In the genomic region with DNA sequence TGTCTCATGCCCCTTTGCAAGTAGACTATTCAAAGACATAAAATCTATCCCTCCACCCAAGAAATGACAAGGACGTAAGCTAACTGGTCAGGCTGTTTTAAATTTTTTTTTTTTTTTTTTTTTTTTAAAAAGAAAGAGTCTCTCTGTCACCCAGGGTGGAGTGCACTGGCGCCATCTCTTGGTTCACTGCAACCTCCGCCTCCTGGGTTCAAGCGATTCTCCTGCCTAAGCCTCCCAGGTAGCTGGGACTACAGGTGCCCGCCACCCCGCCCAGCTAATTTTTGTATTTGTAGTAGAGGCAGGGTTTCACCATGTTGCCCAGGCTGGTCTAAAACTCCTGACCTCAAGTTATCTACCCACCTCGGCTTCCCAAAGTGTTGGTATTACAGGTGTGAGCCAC, we compare ENCODE assay signal across 18 cellular contexts. TPM values are rescaled to one million over a fixed set of nuclear protein-coding genes. Genes with fewer than 3 reads are reported as not detected.
A peak's percentile ranks its signal among the peaks of the same experiment; 100 is the strongest.
DNase-seq lines count a peak whose midpoint lies in the region; ATAC-seq and TF ChIP-seq lines count a peak whose summit lies in the region.
"Had no signal": no experiment of that assay in that cellular context is flagged by ENCODE, and none has a peak within 500 bp of the region (broad histone marks: within the 10 kb centered on the region; RNA-seq: fewer than 3 reads in every experiment).

No MANE protein-coding gene starts in this region.

- intact Hi-C loops in activated naive CD4-positive, alpha-beta T cell treated with anti-CD3 and anti-CD28 coated beads for 36 hours (cut with micrococcal nuclease): no loop called here
- intact Hi-C loops in HCT116 (cut with micrococcal nuclease): no loop called here
- intact Hi-C loops in activated T-helper 1 cell treated with anti-CD3 and anti-CD28 coated beads, Interleukin-12 subunit alpha, Interleukin-12 subunit beta, Interleukin-2, Interleukin-4 antibody, amounts not matched to agents 30 ng/mL and 10 ng/mL and 1 ng/mL, durations not matched to agents 14 hours and 24 hours and 36 hours (cut with micrococcal nuclease): no loop called here
- intact Hi-C loops in left lung (cut with DNase I): no loop called here

- H2AFZ ChIP-seq in HCT116 (ENCODE audit: low read depth, low read length, poor library complexity, severe bottlenecking): no peak overlapping the region
- H2AFZ ChIP-seq: GM23248 had no signal

- DNase-seq in activated naive CD4-positive, alpha-beta T cell treated with anti-CD3 and anti-CD28 coated beads for 36 hours: peak; percentile 25
- no peak for DNase-seq in activated naive CD4-positive, alpha-beta T cell treated with Interleukin-2 at 50 U/mL for 16 hours
- DNase-seq in HCT116 (ENCODE audit: low read depth, low spot score) (no peak), WERI-Rb-1 (peak; percentile 39), neural crest cell (ENCODE audit: low read depth, low spot score) (no peak), left lung (no peak)
- DNase-seq in activated T-helper 1 cell treated with anti-CD3 and anti-CD28 coated beads, Interleukin-12 subunit alpha, Interleukin-12 subunit beta, Interleukin-2, Interleukin-4 antibody, amounts not matched to agents 30 ng/mL and 10 ng/mL and 1 ng/mL, durations not matched to agents 14 hours and 24 hours and 36 hours (ENCODE audit: low spot score): no peak
- DNase-seq: activated naive CD4-positive, alpha-beta T cell; EL; GM23248; left ventricle myocardium superior; naive B cell; NCI-H2029; stimulated activated CD4-positive, alpha-beta T cell treated with anti-CD3 and anti-CD28 coated beads, Interleukin-2, amount 100 ng/mL, for 48 hours; T-helper 17 cell had no signal

- peaks cover 38% of the 10 kb centered on the region for H3K4me1 Mint-ChIP-seq in activated naive CD4-positive, alpha-beta T cell treated with anti-CD3 and anti-CD28 coated beads for 36 hours (ENCODE audit: low read depth)
- H3K4me1 Mint-ChIP-seq in neural crest cell: peaks cover 36% of the 10 kb centered on the region
- H3K4me1 Mint-ChIP-seq in activated T-helper 1 cell treated with anti-CD3 and anti-CD28 coated beads, Interleukin-12 subunit alpha, Interleukin-12 subunit beta, Interleukin-2, Interleukin-4 antibody, amounts not matched to agents 30 ng/mL and 10 ng/mL and 1 ng/mL, durations not matched to agents 14 hours and 24 hours and 36 hours (ENCODE audit: low read depth): peaks cover 41% of the 10 kb centered on the region

- no peaks in the 10 kb centered on the region for H3K4me1 ChIP-seq in HCT116 (ENCODE audit: control insufficient read depth in 1 of 2, insufficient read depth in 2 of 2, low read length in 2 of 2)
- H3K4me1 ChIP-seq in left lung: peaks cover 3 to 29% of the 10 kb centered on the region in 2 donors

- peaks cover 100% of the 10 kb centered on the region for H3K79me2 ChIP-seq in HCT116 (ENCODE audit: insufficient read depth, low read length)

- POLR2A ChIA-PET in HCT116 (lab: Charles Lee): no interaction called here

- H3K4me2 ChIP-seq in HCT116 (ENCODE audit: low read length): no peak overlapping the region

- ATAC-seq in HCT116 (peak; percentile 70), left lung (no peak), GM19351 (IDR thresholded peaks at IDR 0.05; ENCODE audit: unreplicated experiment) (no peak)
- ATAC-seq: left ventricle myocardium superior; stimulated activated memory B cell treated with anti-CD40 and anti-IgM and Interleukin-4, amounts not matched to agents 10 μg/mL and 1 μg/mL and 100 μg/mL, for 72 hours; T-helper 17 cell had no signal

- CTCF ChIA-PET in activated naive CD4-positive, alpha-beta T cell treated with anti-CD3 and anti-CD28 coated beads for 36 hours (lab: Charles Lee): interaction anchor here (0.6 to 1.3 kb wide), 7 partner anchors 9 to 247 kb away, joined by 3 to 8 read pairs (median 3); no protein-coding TSS in a partner anchor
- CTCF ChIA-PET in HCT116 (lab: Charles Lee): interaction anchor here (0.7 to 1.3 kb wide), 3 partner anchors 161 to 248 kb away, joined by 3 to 5 read pairs (median 4); no protein-coding TSS in a partner anchor

- TF ChIP-seq RAD21 in HCT116 (IDR thresholded peaks at IDR 0.05; ENCODE audit: low read depth): peak; percentile 37; the same call in 1 of the 2 replicates

- TF ChIP-seq CTCF in HCT116 (IDR thresholded peaks at IDR 0.05 in 2 of 3, conservative IDR thresholded peaks at IDR 0.05 in 1 of 3; ENCODE audit: borderline replicate concordance in 1 of 3, insufficient read depth in 1 of 3, low read depth in 2 of 3, low read length in 2 of 3) (peak; percentile 7 to 46 (median 31); a peak in 3 of 6 replicates), WERI-Rb-1 (IDR thresholded peaks at IDR 0.05; ENCODE audit: low read depth, low read length) (no peak), neural crest cell (conservative IDR thresholded peaks at IDR 0.05) (peak; percentile 39), left lung (IDR thresholded peaks at IDR 0.05) (no peak)

- RAD21 ChIA-PET in HCT116 (lab: Charles Lee; ENCODE audit: low non-redundant PET in 1 of 2, low total read pairs in 2 of 2, uncharacterized antibody in 2 of 2, unreplicated experiment in 2 of 2): interaction anchor here in 1 of 2 experiments (0.7 kb wide), 1 partner anchor 87 kb away, joined by 3 read pairs; no protein-coding TSS in a partner anchor

- H3K9ac ChIP-seq in HCT116 (ENCODE audit: low read length): no peak overlapping the region
- H3K9ac ChIP-seq: GM23248 had no signal

- H3K36me3 ChIP-seq in HCT116 (ENCODE audit: control insufficient read depth in 1 of 2, insufficient read depth in 2 of 2, low read length in 2 of 2): peaks cover 52 to 54% of the 10 kb centered on the region in 2 experiments
- H3K36me3 ChIP-seq in WERI-Rb-1: peaks cover 67% of the 10 kb centered on the region
- H3K36me3 ChIP-seq in left lung: peaks cover 0 to 66% of the 10 kb centered on the region in 2 donors

- TF ChIP-seq POLR2A in HCT116 (IDR thresholded peaks at IDR 0.05; ENCODE audit: borderline replicate concordance, extremely low read depth, insufficient read depth, insufficient read length): no peak

- H4K20me1 ChIP-seq in HCT116 (ENCODE audit: insufficient read depth): peaks cover 45% of the 10 kb centered on the region; the same call in 1 of the 2 replicates

- H3K27me3 ChIP-seq in HCT116 (ENCODE audit: insufficient read depth, low read length) (no peaks in the 10 kb centered on the region), WERI-Rb-1 (ENCODE audit: insufficient read depth, low read depth, severe bottlenecking) (no peaks in the 10 kb centered on the region), left lung (no peaks in the 10 kb centered on the region)

- no peak overlapping the region for H3K27ac ChIP-seq in HCT116 (ENCODE audit: low read depth, low read length)
- no peak overlapping the region for H3K27ac ChIP-seq in WERI-Rb-1
- no peak overlapping the region for H3K27ac ChIP-seq in left lung
- H3K27ac ChIP-seq: GM23248 had no signal

- H3K9me3 ChIP-seq in HCT116 (ENCODE audit: control insufficient read depth in 1 of 2, insufficient read depth in 1 of 2, low read depth in 1 of 2, low read length in 2 of 2) (no peaks in the 10 kb centered on the region), WERI-Rb-1 (ENCODE audit: severe bottlenecking) (no peaks in the 10 kb centered on the region), left lung (no peaks in the 10 kb centered on the region)

- no TSS peak for BruUV-seq in HCT116 (replicated peaks; lab: Mats Ljungman, UMichigan)

- no peak overlapping the region for H3K4me3 ChIP-seq in HCT116 (replicated peaks in 1 of 2; ENCODE audit: low read depth in 1 of 2, low read length in 2 of 2)
- H3K4me3 ChIP-seq in WERI-Rb-1 (ENCODE audit: low read depth, low read length): no peak overlapping the region
- no peak overlapping the region for H3K4me3 ChIP-seq in left lung
- H3K4me3 ChIP-seq: GM23248 had no signal

- H3K9me2 ChIP-seq in HCT116 (ENCODE audit: insufficient read depth): no peaks in the 10 kb centered on the region

- no peak overlapping the region for H3K4me3 Mint-ChIP-seq in activated naive CD4-positive, alpha-beta T cell treated with anti-CD3 and anti-CD28 coated beads for 36 hours
- H3K4me3 Mint-ChIP-seq in neural crest cell: no peak overlapping the region
- no peak overlapping the region for H3K4me3 Mint-ChIP-seq in activated T-helper 1 cell treated with anti-CD3 and anti-CD28 coated beads, Interleukin-12 subunit alpha, Interleukin-12 subunit beta, Interleukin-2, Interleukin-4 antibody, amounts not matched to agents 30 ng/mL and 10 ng/mL and 1 ng/mL, durations not matched to agents 14 hours and 24 hours and 36 hours
- H3K4me3 Mint-ChIP-seq: B cell; naive B cell; stimulated activated memory B cell treated with anti-CD40 and anti-IgM and Interleukin-4, amounts not matched to agents 10 μg/mL and 1 μg/mL and 100 μg/mL, for 72 hours; T-helper 17 cell had no signal

- H3K27ac Mint-ChIP-seq in activated naive CD4-positive, alpha-beta T cell treated with anti-CD3 and anti-CD28 coated beads for 36 hours: no peak overlapping the region
- no peak overlapping the region for H3K27ac Mint-ChIP-seq in neural crest cell (ENCODE audit: unreplicated experiment)
- no peak overlapping the region for H3K27ac Mint-ChIP-seq in activated T-helper 1 cell treated with anti-CD3 and anti-CD28 coated beads, Interleukin-12 subunit alpha, Interleukin-12 subunit beta, Interleukin-2, Interleukin-4 antibody, amounts not matched to agents 30 ng/mL and 10 ng/mL and 1 ng/mL, durations not matched to agents 14 hours and 24 hours and 36 hours
- H3K27ac Mint-ChIP-seq: B cell; stimulated activated memory B cell treated with anti-CD40 and anti-IgM and Interleukin-4, amounts not matched to agents 10 μg/mL and 1 μg/mL and 100 μg/mL, for 72 hours; T-helper 17 cell had no signal

- H3K27me3 Mint-ChIP-seq in activated naive CD4-positive, alpha-beta T cell treated with anti-CD3 and anti-CD28 coated beads for 36 hours (ENCODE audit: low read depth): no peaks in the 10 kb centered on the region
- no peaks in the 10 kb centered on the region for H3K27me3 Mint-ChIP-seq in neural crest cell (ENCODE audit: low read depth)
- H3K27me3 Mint-ChIP-seq in activated T-helper 1 cell treated with anti-CD3 and anti-CD28 coated beads, Interleukin-12 subunit alpha, Interleukin-12 subunit beta, Interleukin-2, Interleukin-4 antibody, amounts not matched to agents 30 ng/mL and 10 ng/mL and 1 ng/mL, durations not matched to agents 14 hours and 24 hours and 36 hours (ENCODE audit: insufficient read depth): no peaks in the 10 kb centered on the region
- H3K27me3 Mint-ChIP-seq: B cell; naive B cell; stimulated activated memory B cell treated with anti-CD40 and anti-IgM and Interleukin-4, amounts not matched to agents 10 μg/mL and 1 μg/mL and 100 μg/mL, for 72 hours; T-helper 17 cell had no signal

- peaks cover 54% of the 10 kb centered on the region for H3K36me3 Mint-ChIP-seq in activated naive CD4-positive, alpha-beta T cell treated with anti-CD3 and anti-CD28 coated beads for 36 hours (ENCODE audit: low read depth)
- H3K36me3 Mint-ChIP-seq in neural crest cell (ENCODE audit: low read depth): peaks cover 31% of the 10 kb centered on the region
- H3K36me3 Mint-ChIP-seq in activated T-helper 1 cell treated with anti-CD3 and anti-CD28 coated beads, Interleukin-12 subunit alpha, Interleukin-12 subunit beta, Interleukin-2, Interleukin-4 antibody, amounts not matched to agents 30 ng/mL and 10 ng/mL and 1 ng/mL, durations not matched to agents 14 hours and 24 hours and 36 hours (ENCODE audit: low read depth): peaks cover 49% of the 10 kb centered on the region

- H3K9me3 Mint-ChIP-seq in activated naive CD4-positive, alpha-beta T cell treated with anti-CD3 and anti-CD28 coated beads for 36 hours: peaks cover 4% of the 10 kb centered on the region
- peaks cover 2% of the 10 kb centered on the region for H3K9me3 Mint-ChIP-seq in neural crest cell
- H3K9me3 Mint-ChIP-seq in activated T-helper 1 cell treated with anti-CD3 and anti-CD28 coated beads, Interleukin-12 subunit alpha, Interleukin-12 subunit beta, Interleukin-2, Interleukin-4 antibody, amounts not matched to agents 30 ng/mL and 10 ng/mL and 1 ng/mL, durations not matched to agents 14 hours and 24 hours and 36 hours: peaks cover 5% of the 10 kb centered on the region
- H3K9me3 Mint-ChIP-seq: stimulated activated memory B cell treated with anti-CD40 and anti-IgM and Interleukin-4, amounts not matched to agents 10 μg/mL and 1 μg/mL and 100 μg/mL, for 72 hours had no signal

RNA-seq across cellular contexts. Expression of a gene that starts 11.2 kb away (rescaled TPM):
- total RNA-seq in activated naive CD4-positive, alpha-beta T cell treated with anti-CD3 and anti-CD28 coated beads for 36 hours: 10 to 100 TPM; 77.8 to 79.0 TPM
- total RNA-seq in HCT116 (2021; ENCODE audit: unreplicated experiment) (122 TPM), neural crest cell (120 and 132 TPM in 2 replicates), left lung (10 to 100 TPM; 68.1 to 75.8 TPM)
- polyA plus RNA-seq in HCT116 (2012): 54.6 and 76.3 TPM in 2 replicates
- total RNA-seq in activated T-helper 1 cell treated with anti-CD3 and anti-CD28 coated beads, Interleukin-12 subunit alpha, Interleukin-12 subunit beta, Interleukin-2, Interleukin-4 antibody, amounts not matched to agents 30 ng/mL and 10 ng/mL and 1 ng/mL, durations not matched to agents 14 hours and 24 hours and 36 hours: 98.6 and 103 TPM in 2 replicates

RNA-seq across cellular contexts. Expression of a gene that starts 50.3 kb away (rescaled TPM):
- total RNA-seq in activated naive CD4-positive, alpha-beta T cell treated with anti-CD3 and anti-CD28 coated beads for 36 hours: under 1 TPM; 0.29 to 0.54 TPM
- total RNA-seq in HCT116 (2021; ENCODE audit: unreplicated experiment) (79.1 TPM), neural crest cell (117 and 118 TPM in 2 replicates), left lung (1 to 10 TPM; 1.8 to 2.0 TPM)
- 21.3 and 43.7 TPM in 2 replicates for polyA plus RNA-seq in HCT116 (2012)
- 2.5 and 2.7 TPM in 2 replicates for total RNA-seq in activated T-helper 1 cell treated with anti-CD3 and anti-CD28 coated beads, Interleukin-12 subunit alpha, Interleukin-12 subunit beta, Interleukin-2, Interleukin-4 antibody, amounts not matched to agents 30 ng/mL and 10 ng/mL and 1 ng/mL, durations not matched to agents 14 hours and 24 hours and 36 hours
- total RNA-seq: left ventricle myocardium superior had no signal

Comparison
In these comparisons a context has a peak if more than half of its experiments do, and no peak if none do; other contexts are left out.
1. DNase-seq: peak in activated naive CD4-positive, alpha-beta T cell treated with anti-CD3 and anti-CD28 coated beads for 36 hours (single experiment) and WERI-Rb-1 (single experiment); none in activated naive CD4-positive, alpha-beta T cell treated with Interleukin-2 at 50 U/mL for 16 hours (single experiment), HCT116 (single experiment), neural crest cell (single experiment), activated T-helper 1 cell treated with anti-CD3 and anti-CD28 coated beads, Interleukin-12 subunit alpha, Interleukin-12 subunit beta, Interleukin-2, Interleukin-4 antibody, amounts not matched to agents 30 ng/mL and 10 ng/mL and 1 ng/mL, durations not matched to agents 14 hours and 24 hours and 36 hours (single experiment) and left lung (0 of 2).
2. CTCF ChIP-seq: peak in HCT116 (3 of 3) and neural crest cell (single experiment); none in WERI-Rb-1 (single experiment) and left lung (0 of 2).
3. RNA of a gene that starts 50.3 kb away (total RNA-seq): 117 to 118 TPM in neural crest cell and 79.1 TPM in HCT116 (single experiment); 2.5 to 2.7 TPM in activated T-helper 1 cell treated with anti-CD3 and anti-CD28 coated beads, Interleukin-12 subunit alpha, Interleukin-12 subunit beta, Interleukin-2, Interleukin-4 antibody, amounts not matched to agents 30 ng/mL and 10 ng/mL and 1 ng/mL, durations not matched to agents 14 hours and 24 hours and 36 hours, 1.8 to 2.0 TPM in left lung and 0.29 to 0.54 TPM in activated naive CD4-positive, alpha-beta T cell treated with anti-CD3 and anti-CD28 coated beads for 36 hours; every median in the first group is over 10 times any median in the second.